Comparison of ENCODE assay signal across 6 cellular contexts in the genomic region with DNA sequence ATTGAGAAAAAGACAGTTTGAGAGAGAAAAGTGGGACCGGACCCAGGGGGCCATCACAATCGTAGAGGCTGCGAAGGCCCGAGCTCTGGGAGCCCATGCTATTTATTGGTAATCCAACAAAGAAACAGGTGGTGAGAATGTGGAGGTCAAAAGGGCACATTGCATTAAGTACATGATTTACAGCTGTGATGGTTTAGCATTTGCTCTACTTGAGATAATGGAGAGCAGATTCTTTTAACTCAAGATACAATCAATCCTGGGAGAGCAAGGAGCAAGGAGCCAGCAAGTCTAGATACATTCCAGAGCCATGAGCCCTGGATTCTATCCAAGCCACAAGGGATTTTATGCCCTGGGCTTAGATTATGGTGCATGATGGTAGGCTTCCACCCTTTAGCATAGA. TPM values are rescaled to one million over a fixed set of nuclear protein-coding genes. Genes with fewer than 3 reads are reported as not detected.
DNase-seq lines count a peak whose midpoint lies in the region; FAIRE-seq and TF ChIP-seq lines count a peak whose summit lies in the region.
"Not testable (repeated sequence)": the region's sequence is repeated elsewhere in the genome, so short reads cannot be mapped to it uniquely, and the experiment has no call there.

No MANE protein-coding gene starts in this region.

- H3K27me3 Mint-ChIP-seq in astrocyte (ENCODE audit: low read depth, unreplicated experiment): not testable (repeated sequence)

- TF ChIP-seq CTCF in astrocyte (IDR thresholded peaks at IDR 0.05; ENCODE audit: insufficient read depth, low read depth, low read length): not testable (repeated sequence)

- H3K4me2 ChIP-seq in astrocyte (ENCODE audit: low read length); trophoblast cell (ENCODE audit: low read length): not testable (repeated sequence)

- not testable (repeated sequence) for H3K36me3 Mint-ChIP-seq in astrocyte (ENCODE audit: low read depth, unreplicated experiment)

- H4K8ac ChIP-seq in trophoblast cell (ENCODE audit: low read depth, low read length): not testable (repeated sequence)

- not testable (repeated sequence) for H3K27ac ChIP-seq in astrocyte (ENCODE audit: low read depth, low read length)
- peak overlapping the region; percentile 49 for H3K27ac ChIP-seq in trophoblast cell (ENCODE audit: low read depth, low read length)

- H3K4me3 Mint-ChIP-seq in astrocyte (ENCODE audit: unreplicated experiment): not testable (repeated sequence)

- H2BK120ac ChIP-seq in trophoblast cell (ENCODE audit: insufficient read depth, low read length, poor library complexity): not testable (repeated sequence)

- peak; percentile 1 for DNase-seq in EL
- DNase-seq in NCI-H69 (lab: John Stamatoyannopoulos, UW): peak; percentile 23
- peak; percentile 33 for DNase-seq in OCI-M1 (lab: John Stamatoyannopoulos, UW)
- peak; percentile 87 for DNase-seq in SK-N-DZ (ENCODE audit: low spot score)
- DNase-seq in astrocyte (ENCODE audit: low read depth): peak; percentile 20
- peak; percentile 25 to 67 for DNase-seq in trophoblast cell

- not testable (repeated sequence) for H3K4me3 ChIP-seq in astrocyte (ENCODE audit: insufficient read depth, low read depth, low read length); trophoblast cell (ENCODE audit: low read depth, low read length)

- H3K9ac ChIP-seq in astrocyte (ENCODE audit: low read length); trophoblast cell (ENCODE audit: low read length): not testable (repeated sequence)

- not testable (repeated sequence) for H2BK12ac ChIP-seq in trophoblast cell (ENCODE audit: low read length)

- not testable (repeated sequence) for H4K91ac ChIP-seq in trophoblast cell (ENCODE audit: low read depth, low read length)

- peaks cover 26% of the 10 kb centered on the region for H3K9me3 Mint-ChIP-seq in astrocyte (ENCODE audit: unreplicated experiment)

- not testable (repeated sequence) for H2AK5ac ChIP-seq in trophoblast cell (ENCODE audit: low read length)

- not testable (repeated sequence) for H3K27me3 ChIP-seq in astrocyte (ENCODE audit: insufficient read depth, low read length); trophoblast cell (ENCODE audit: insufficient read depth, low read length)

- H3K14ac ChIP-seq in trophoblast cell (ENCODE audit: low read length): not testable (repeated sequence)

- not testable (repeated sequence) for H3K4ac ChIP-seq in trophoblast cell (ENCODE audit: low read depth, low read length)

- not testable (repeated sequence) for H3K79me2 ChIP-seq in astrocyte (ENCODE audit: insufficient read depth, low read length); trophoblast cell (ENCODE audit: control insufficient read depth, insufficient read depth, low read length, poor library complexity)

- not testable (repeated sequence) for H3K4me1 Mint-ChIP-seq in astrocyte (ENCODE audit: low read depth, unreplicated experiment)

- not testable (repeated sequence) for FAIRE-seq in astrocyte (lab: Jason Lieb, UNC)

- not testable (repeated sequence) for H3K9me3 ChIP-seq in astrocyte (ENCODE audit: insufficient read depth, low read depth, low read length)
- H3K9me3 ChIP-seq in trophoblast cell (ENCODE audit: insufficient read depth, low read depth, low read length): peaks cover 13% of the 10 kb centered on the region

- no CpG with 5 or more reads among the region's 4 CpGs for WGBS in trophoblast cell (ENCODE audit: extremely low coverage, insufficient coverage, insufficient read length)

- H3K23ac ChIP-seq in trophoblast cell (ENCODE audit: low read length): not testable (repeated sequence)

- H2BK5ac ChIP-seq in trophoblast cell (ENCODE audit: low read depth, low read length, poor library complexity): not testable (repeated sequence)

- not testable (repeated sequence) for H4K20me1 ChIP-seq in astrocyte (ENCODE audit: insufficient read depth, low read length)

- H3K27ac Mint-ChIP-seq in astrocyte (ENCODE audit: unreplicated experiment): peak overlapping the region; percentile 10

- H3K18ac ChIP-seq in trophoblast cell (ENCODE audit: low read length): not testable (repeated sequence)

- not testable (repeated sequence) for H3K36me3 ChIP-seq in astrocyte (ENCODE audit: insufficient read depth, low read length); trophoblast cell (ENCODE audit: control insufficient read depth in 1 of 2, insufficient read depth in 2 of 2, low read length in 2 of 2)

- H2AFZ ChIP-seq in astrocyte (ENCODE audit: low read depth, low read length); trophoblast cell (ENCODE audit: insufficient read depth, low read length, poor library complexity): not testable (repeated sequence)

- not testable (repeated sequence) for H3K4me1 ChIP-seq in astrocyte (ENCODE audit: insufficient read depth, low read length); trophoblast cell (ENCODE audit: control insufficient read depth in 1 of 2, insufficient read depth in 2 of 2, low read length in 2 of 2)

- not testable (repeated sequence) for H3K79me1 ChIP-seq in trophoblast cell (ENCODE audit: low read length)

- not testable (repeated sequence) for H4K12ac ChIP-seq in trophoblast cell (ENCODE audit: low read depth, low read length)

RNA-seq across cellular contexts. Expression of a gene that starts 13.3 kb away (rescaled TPM):
- 10.0 and 13.3 TPM in 2 replicates for polyA plus RNA-seq in SK-N-DZ (2014; cell fraction: cytosol; rRNA removed)
- polyA plus RNA-seq in SK-N-DZ (2014; cell fraction: nucleus; rRNA removed): 12.5 and 15.2 TPM in 2 replicates
- 6.9 and 8.1 TPM in 2 replicates for total RNA-seq in astrocyte
- 5.1 and 5.5 TPM in 2 replicates for polyA plus RNA-seq in trophoblast cell (2013)

Comparison
In these comparisons a context has a peak if more than half of its experiments do, and no peak if none do; other contexts are left out.
1. DNase-seq: peak in every context shown above with its lines; median percentile 87 in SK-N-DZ; 46 in trophoblast cell; 33 in OCI-M1; 23 in NCI-H69; 20 in astrocyte; 1 in EL.